Comparison of ENCODE assay signal across 10 cellular contexts in genomic region chr20:11261533-11262000, GRCh38.
A peak's percentile ranks its signal among the peaks of the same experiment; 100 is the strongest.
DNase-seq lines count a peak whose midpoint lies in the region; ATAC-seq and TF ChIP-seq lines count a peak whose summit lies in the region.
"Had no signal": no experiment of that assay in that cellular context is flagged by ENCODE, and none has a peak within 500 bp of the region (broad histone marks: within the 10 kb centered on the region; RNA-seq: fewer than 3 reads in every experiment).

No MANE protein-coding gene starts in this region.

- DNase-seq in A172 (ENCODE audit: low spot score) (peak; percentile 89), MG63 (peak; percentile 73), fibroblast of pulmonary artery (ENCODE audit: low read depth) (peak; percentile 71), cerebellar nuclear complex (lab: John Stamatoyannopoulos, UW) (no peak), KG1 (lab: John Stamatoyannopoulos, UW) (no peak), NCI-H187 (lab: John Stamatoyannopoulos, UW) (no peak)
- no peak for DNase-seq in naive thymus-derived CD8-positive, alpha-beta T cell
- DNase-seq: NCI-H1105, SIG-M5 had no signal

- peaks cover 4% of the 10 kb centered on the region; the same call in 1 of the 2 replicates for H3K9me3 ChIP-seq in MG63

- no peaks in the 10 kb centered on the region for H3K27me3 ChIP-seq in MG63

- no peaks in the 10 kb centered on the region for H3K27me3 Mint-ChIP-seq in naive thymus-derived CD8-positive, alpha-beta T cell

- H3K27ac Mint-ChIP-seq in naive thymus-derived CD8-positive, alpha-beta T cell: no peak overlapping the region

- POLR2A ChIA-PET in naive thymus-derived CD8-positive, alpha-beta T cell (lab: Charles Lee): no interaction called here

- no peak for TF ChIP-seq CTCF in fibroblast of pulmonary artery (IDR thresholded peaks at IDR 0.05; ENCODE audit: low read length, missing control alignments)

- H3K4me3 ChIP-seq in MG63: no peak overlapping the region
- H3K4me3 ChIP-seq in fibroblast of pulmonary artery (replicated peaks; ENCODE audit: low read depth, low read length): no peak overlapping the region

- peak; percentile 59 for ATAC-seq in GM21619 (IDR thresholded peaks at IDR 0.05; ENCODE audit: unreplicated experiment)
- no peak for ATAC-seq in naive thymus-derived CD8-positive, alpha-beta T cell

- H3K9me3 Mint-ChIP-seq in naive thymus-derived CD8-positive, alpha-beta T cell: peaks cover 0 to 16% (median 0%) of the 10 kb centered on the region in 9 donors

- no peak overlapping the region for H3K4me3 Mint-ChIP-seq in naive thymus-derived CD8-positive, alpha-beta T cell

- H3K4me1 Mint-ChIP-seq in naive thymus-derived CD8-positive, alpha-beta T cell: no peaks in the 10 kb centered on the region

- no peaks in the 10 kb centered on the region for H3K36me3 Mint-ChIP-seq in naive thymus-derived CD8-positive, alpha-beta T cell

- no peaks in the 10 kb centered on the region for H3K36me3 ChIP-seq in MG63

Comparison
In these comparisons a context has a peak if more than half of its experiments do, and no peak if none do; other contexts are left out.
1. DNase-seq: peak in A172 (single experiment), MG63 (single experiment) and fibroblast of pulmonary artery (single experiment); none in cerebellar nuclear complex (0 of 2), KG1 (single experiment), NCI-H187 (0 of 2) and naive thymus-derived CD8-positive, alpha-beta T cell (0 of 10).